Comparison of ENCODE assay signal across 1 cellular context in genomic region chr4:94409947-94410346, GRCh38.
TF ChIP-seq lines count a peak whose summit lies in the region.

No MANE protein-coding gene starts in this region.

TF ChIP-seq in endothelial cell of umbilical vein, 7 proteins besides CTCF, POLR2A, EP300 and RAD21:
- TF ChIP-seq MYC (IDR thresholded peaks at IDR 0.05; ENCODE audit: low read depth, low read length) (no peak), GATA2 (IDR thresholded peaks at IDR 0.05; ENCODE audit: insufficient read depth, insufficient read length, low read depth, low read length) (no peak), POLR2AphosphoS5 (IDR thresholded peaks at IDR 0.05; ENCODE audit: insufficient read depth, low read depth, low read length) (no peak), JUN (IDR thresholded peaks at IDR 0.05; ENCODE audit: borderline replicate concordance, insufficient read depth, insufficient read length, low read depth) (no peak), EZH2 (IDR thresholded peaks at IDR 0.05; ENCODE audit: borderline replicate concordance, low read depth, low read length, severe bottlenecking) (no peak), FOS (IDR thresholded peaks at IDR 0.05; ENCODE audit: borderline replicate concordance, insufficient read depth, low read length) (no peak), MAX (IDR thresholded peaks at IDR 0.05; ENCODE audit: insufficient read depth, insufficient read length) (no peak)
